ENCODE assay signal across 28 cellular contexts in the genomic region with DNA sequence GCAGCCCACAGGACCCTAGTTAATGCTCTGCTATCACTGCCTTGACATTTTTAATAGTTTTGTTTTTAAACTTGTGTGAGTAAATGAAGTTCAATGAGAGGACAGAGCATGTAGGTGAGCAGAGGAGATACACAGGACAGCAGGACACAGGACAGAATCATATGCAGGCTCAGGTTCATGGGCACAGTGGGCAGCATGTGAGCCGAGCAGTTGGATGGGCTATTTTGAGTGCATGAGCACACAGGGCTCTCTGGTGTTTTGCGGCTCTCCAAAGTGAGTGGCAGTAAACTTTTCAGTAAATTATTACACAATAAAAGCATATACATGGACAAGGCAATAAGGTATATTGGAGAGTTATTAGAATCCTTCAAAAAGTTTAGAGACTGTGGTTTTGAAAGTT.
DNase-seq lines count a peak whose midpoint lies in the region; ATAC-seq and TF ChIP-seq lines count a peak whose summit lies in the region.
"Had no signal": no experiment of that assay in that cellular context is flagged by ENCODE, and none has a peak within 500 bp of the region (broad histone marks: within the 10 kb centered on the region; RNA-seq: fewer than 3 reads in every experiment).

No MANE protein-coding gene starts in this region.

- H3K9me3 ChIP-seq in CD4-positive, alpha-beta T cell (ENCODE audit: control insufficient read depth, low read length): no peaks in the 10 kb centered on the region
- H3K9me3 ChIP-seq: adrenal gland, body of pancreas, left ventricle myocardium inferior, neutrophil, SJSA1, thoracic aorta, uterus had no signal

- CTCF ChIA-PET in CD4-positive, alpha-beta T cell (lab: Charles Lee): interaction anchor here (1.0 to 1.4 kb wide), 2 partner anchors 22 to 693 kb away, joined by 3 read pairs; no protein-coding TSS in a partner anchor
- CTCF ChIA-PET in activated CD8-positive, alpha-beta T cell treated with anti-CD3 and anti-CD28 coated beads for 36 hours (lab: Charles Lee): interaction anchor here (1.5 to 7.8 kb wide), 2 partner anchors 10 to 38 kb away, joined by 4 to 43 read pairs; no protein-coding TSS in a partner anchor

- H3K27me3 Mint-ChIP-seq in activated CD4-positive, alpha-beta T cell treated with anti-CD3 and anti-CD28 coated beads, Interleukin-2, amount 10 ng/mL, durations not matched to agents 24 days and 14 days: peaks cover 9% of the 10 kb centered on the region
- H3K27me3 Mint-ChIP-seq in CD4-positive, alpha-beta T cell: peaks cover 1% of the 10 kb centered on the region
- peaks cover 5% of the 10 kb centered on the region for H3K27me3 Mint-ChIP-seq in activated CD8-positive, alpha-beta T cell treated with anti-CD3 and anti-CD28 coated beads for 36 hours
- peaks cover 5 to 12% of the 10 kb centered on the region in 2 donors for H3K27me3 Mint-ChIP-seq in effector memory CD8-positive, alpha-beta T cell

- no peak for TF ChIP-seq CTCF in CD4-positive, alpha-beta T cell (IDR thresholded peaks at IDR 0.05)
- TF ChIP-seq CTCF in activated CD8-positive, alpha-beta T cell treated with anti-CD3 and anti-CD28 coated beads for 36 hours (IDR thresholded peaks at IDR 0.05): no peak

- no peak overlapping the region for H3K27ac ChIP-seq in CD4-positive, alpha-beta T cell (ENCODE audit: low read depth, low read length)
- H3K27ac ChIP-seq: adrenal gland, body of pancreas, dorsolateral prefrontal cortex, left ventricle myocardium inferior, neutrophil, SJSA1, thoracic aorta, uterus had no signal

- no peaks in the 10 kb centered on the region for H3K27me3 ChIP-seq in CD4-positive, alpha-beta T cell (ENCODE audit: control insufficient read depth, insufficient read depth, low read length)
- H3K27me3 ChIP-seq: adrenal gland, body of pancreas, neutrophil, SJSA1, uterus had no signal

- ATAC-seq in CD4-positive, alpha-beta T cell (ENCODE audit: poor library complexity): no peak
- no peak for ATAC-seq in activated CD8-positive, alpha-beta T cell treated with anti-CD3 and anti-CD28 coated beads for 36 hours
- ATAC-seq in effector memory CD8-positive, alpha-beta T cell (replicated peaks): no peak
- ATAC-seq: body of pancreas, sciatic nerve had no signal

- POLR2A ChIA-PET in CD4-positive, alpha-beta T cell (lab: Charles Lee): interaction anchor here (1.0 to 3.2 kb wide), 3 partner anchors 11 to 689 kb away, joined by 3 to 25 read pairs (median 4); no protein-coding TSS in a partner anchor
- POLR2A ChIA-PET in activated CD8-positive, alpha-beta T cell treated with anti-CD3 and anti-CD28 coated beads for 36 hours (lab: Charles Lee): interaction anchor here (0.7 to 3.2 kb wide), 7 partner anchors 11 to 678 kb away, joined by 3 to 25 read pairs (median 8); no protein-coding TSS in a partner anchor

- H3K9me3 Mint-ChIP-seq in activated CD4-positive, alpha-beta T cell treated with anti-CD3 and anti-CD28 coated beads, Interleukin-2, amount 10 ng/mL, durations not matched to agents 24 days and 14 days: no peaks in the 10 kb centered on the region
- H3K9me3 Mint-ChIP-seq in CD4-positive, alpha-beta T cell: no peaks in the 10 kb centered on the region
- no peaks in the 10 kb centered on the region for H3K9me3 Mint-ChIP-seq in activated CD8-positive, alpha-beta T cell treated with anti-CD3 and anti-CD28 coated beads for 36 hours
- H3K9me3 Mint-ChIP-seq in effector memory CD8-positive, alpha-beta T cell: no peaks in the 10 kb centered on the region

- H3K36me3 Mint-ChIP-seq in activated CD4-positive, alpha-beta T cell treated with anti-CD3 and anti-CD28 coated beads, Interleukin-2, amount 10 ng/mL, durations not matched to agents 24 days and 14 days (ENCODE audit: low read depth): peaks cover 3% of the 10 kb centered on the region
- peaks cover under 1% of the 10 kb centered on the region for H3K36me3 Mint-ChIP-seq in CD4-positive, alpha-beta T cell (ENCODE audit: low read depth)
- H3K36me3 Mint-ChIP-seq in activated CD8-positive, alpha-beta T cell treated with anti-CD3 and anti-CD28 coated beads for 36 hours (ENCODE audit: low read depth): peaks cover 29% of the 10 kb centered on the region
- H3K36me3 Mint-ChIP-seq in effector memory CD8-positive, alpha-beta T cell (ENCODE audit: insufficient read depth): no peaks in the 10 kb centered on the region

- peak overlapping the region; percentile 18 for H3K27ac Mint-ChIP-seq in activated CD4-positive, alpha-beta T cell treated with anti-CD3 and anti-CD28 coated beads, Interleukin-2, amount 10 ng/mL, durations not matched to agents 24 days and 14 days
- H3K27ac Mint-ChIP-seq in CD4-positive, alpha-beta T cell: peak overlapping the region; percentile 78
- H3K27ac Mint-ChIP-seq in activated CD8-positive, alpha-beta T cell treated with anti-CD3 and anti-CD28 coated beads for 36 hours: peak overlapping the region; percentile 77
- peak overlapping the region in 1 of 2 donors; percentile 69 for H3K27ac Mint-ChIP-seq in effector memory CD8-positive, alpha-beta T cell
- H3K27ac Mint-ChIP-seq: progenitor cell of endocrine pancreas had no signal

- peak overlapping the region; percentile 75 for H3K4me3 Mint-ChIP-seq in activated CD4-positive, alpha-beta T cell treated with anti-CD3 and anti-CD28 coated beads, Interleukin-2, amount 10 ng/mL, durations not matched to agents 24 days and 14 days
- H3K4me3 Mint-ChIP-seq in CD4-positive, alpha-beta T cell: peak overlapping the region; percentile 55
- H3K4me3 Mint-ChIP-seq in activated CD8-positive, alpha-beta T cell treated with anti-CD3 and anti-CD28 coated beads for 36 hours: peak overlapping the region; percentile 62
- H3K4me3 Mint-ChIP-seq in effector memory CD8-positive, alpha-beta T cell: peak overlapping the region; percentile 31 to 66

- no peak for DNase-seq in activated CD4-positive, alpha-beta T cell treated with anti-CD3 and anti-CD28 coated beads, Interleukin-2, amount 10 ng/mL, durations not matched to agents 24 days and 14 days
- no peak for DNase-seq in activated CD4-positive, alpha-beta T cell treated with anti-CD3 and anti-CD28 coated beads for 1 hour
- no peak for DNase-seq in CD4-positive, alpha-beta T cell
- DNase-seq in activated CD8-positive, alpha-beta T cell treated with anti-CD3 and anti-CD28 coated beads for 36 hours: no peak
- no peak for DNase-seq in effector memory CD8-positive, alpha-beta T cell
- no peak for DNase-seq in hypothalamus (lab: John Stamatoyannopoulos, UW)
- no peak for DNase-seq in RKO (ENCODE audit: low spot score)
- no peak for DNase-seq in NCI-H345 treated with DMSO at 0.1 percent for 48 hours (lab: John Stamatoyannopoulos, UW; ENCODE audit: unreplicated experiment)
- DNase-seq: adrenal gland; body of pancreas; DMS153; dorsolateral prefrontal cortex; KG1; left ventricle myocardium inferior; mesendoderm; MM.1S; NCI-H1417; NCI-H2029 treated with DMSO at 0.1 percent for 48 hours; NCI-H2227 treated with DMSO at 0.1 percent for 48 hours; NCI-H748 treated with DMSO at 0.1 percent for 48 hours; stimulated activated CD4-positive, alpha-beta T cell treated with anti-CD3 and anti-CD28 coated beads, Interleukin-12 subunit alpha, Interleukin-12 subunit beta, amount 100 ng/mL, for 4 hours; stimulated activated naive CD4-positive, alpha-beta T cell; uterus had no signal

- peaks cover 16% of the 10 kb centered on the region for H3K4me1 Mint-ChIP-seq in activated CD4-positive, alpha-beta T cell treated with anti-CD3 and anti-CD28 coated beads, Interleukin-2, amount 10 ng/mL, durations not matched to agents 24 days and 14 days
- peaks cover 20% of the 10 kb centered on the region for H3K4me1 Mint-ChIP-seq in CD4-positive, alpha-beta T cell (ENCODE audit: low read depth)
- peaks cover 21% of the 10 kb centered on the region for H3K4me1 Mint-ChIP-seq in activated CD8-positive, alpha-beta T cell treated with anti-CD3 and anti-CD28 coated beads for 36 hours (ENCODE audit: low read depth)
- H3K4me1 Mint-ChIP-seq in effector memory CD8-positive, alpha-beta T cell (ENCODE audit: low read depth in 2 of 2): peaks cover 4 to 9% of the 10 kb centered on the region in 2 donors

- intact Hi-C loops in activated CD4-positive, alpha-beta T cell treated with anti-CD3 and anti-CD28 coated beads, Interleukin-2, amount 10 ng/mL, durations not matched to agents 24 days and 14 days (cut with micrococcal nuclease): no loop called here
- intact Hi-C loops in CD4-positive, alpha-beta T cell (cut with DNase I, micrococcal nuclease): loop anchor here in 1 of 2 experiments (5.0 to 10.0 kb wide), 2 partner anchors 694 to 992 kb away; no protein-coding TSS in a partner anchor
- intact Hi-C loops in activated CD8-positive, alpha-beta T cell treated with anti-CD3 and anti-CD28 coated beads for 36 hours (cut with micrococcal nuclease): no loop called here
